Comparison of ENCODE assay signal across 9 cellular contexts in the genomic region with DNA sequence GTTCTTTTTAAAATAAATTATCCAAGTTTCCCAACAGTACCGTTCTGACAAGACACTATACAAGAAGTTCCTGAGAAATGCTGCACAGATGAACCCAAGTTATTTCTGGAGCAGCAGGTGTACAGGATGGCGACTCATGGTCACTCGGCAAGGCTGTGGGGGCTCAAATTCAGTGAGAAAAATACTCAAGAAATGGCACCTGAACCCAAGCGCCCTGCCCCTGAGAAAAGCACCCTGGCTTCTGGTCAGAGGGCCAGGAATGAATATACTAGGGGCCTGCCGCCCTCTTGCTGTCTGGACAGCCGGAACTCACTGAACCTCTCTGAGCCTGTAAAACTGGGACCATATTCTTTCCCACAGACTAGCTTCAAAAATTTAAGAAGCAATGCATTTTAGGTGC. TPM values are rescaled to one million over a fixed set of nuclear protein-coding genes. Genes with fewer than 3 reads are reported as not detected.
DNase-seq lines count a peak whose midpoint lies in the region; ATAC-seq and TF ChIP-seq lines count a peak whose summit lies in the region.
"Had no signal": no experiment of that assay in that cellular context is flagged by ENCODE, and none has a peak within 500 bp of the region (broad histone marks: within the 10 kb centered on the region; RNA-seq: fewer than 3 reads in every experiment).

No MANE protein-coding gene starts in this region.

- peaks cover 63% of the 10 kb centered on the region for H3K4me1 Mint-ChIP-seq in activated T-cell treated with anti-CD3 and anti-CD28 coated beads, Interleukin-2, amount 50 U/mL, for 24 hours (ENCODE audit: low read depth)
- H3K4me1 Mint-ChIP-seq in activated T-helper 2 cell treated with anti-CD3 and anti-CD28 coated beads, Interferon-gamma antibody, Interleukin-2, Interleukin-4, amounts not matched to agents 10 μg/mL and 5 μg/mL and 100 μg/mL, durations not matched to agents 14 hours and 24 hours and 36 hours (ENCODE audit: low read depth) = peaks cover 55% of the 10 kb centered on the region

- H3K4me3 ChIP-seq in left lung = peak overlapping the region; percentile 60 to 63
- no peak overlapping the region for H3K4me3 ChIP-seq in lower leg skin (ENCODE audit: low read depth, poor library complexity, severe bottlenecking)

- DNase-seq in activated T-cell treated with anti-CD3 and anti-CD28 coated beads, Interleukin-2, amount 50 U/mL, for 24 hours = no peak
- DNase-seq in activated T-cell treated with anti-CD3 and anti-CD28 coated beads for 4 hours (no peak), left lung (no peak), substantia nigra (lab: John Stamatoyannopoulos, UW) (no peak), lower leg skin (ENCODE audit: low spot score in 2 of 2) (no peak), AG20443 (ENCODE audit: low spot score) (no peak)
- DNase-seq in activated T-helper 2 cell treated with anti-CD3 and anti-CD28 coated beads, Interferon-gamma antibody, Interleukin-2, Interleukin-4, amounts not matched to agents 10 μg/mL and 5 μg/mL and 100 μg/mL, durations not matched to agents 14 hours and 24 hours and 36 hours (ENCODE audit: low spot score) = no peak

- H3K9me3 ChIP-seq in left lung = no peaks in the 10 kb centered on the region

- no peaks in the 10 kb centered on the region for H3K27me3 Mint-ChIP-seq in activated T-cell treated with anti-CD3 and anti-CD28 coated beads, Interleukin-2, amount 50 U/mL, for 24 hours
- H3K27me3 Mint-ChIP-seq in activated T-helper 2 cell treated with anti-CD3 and anti-CD28 coated beads, Interferon-gamma antibody, Interleukin-2, Interleukin-4, amounts not matched to agents 10 μg/mL and 5 μg/mL and 100 μg/mL, durations not matched to agents 14 hours and 24 hours and 36 hours (ENCODE audit: low read depth) = no peaks in the 10 kb centered on the region

- no peaks in the 10 kb centered on the region for H3K36me3 ChIP-seq in left lung

- no peak for TF ChIP-seq CTCF in left lung (IDR thresholded peaks at IDR 0.05)
- no peak for TF ChIP-seq CTCF in lower leg skin (IDR thresholded peaks at IDR 0.05)

- intact Hi-C loops in activated T-helper 2 cell treated with anti-CD3 and anti-CD28 coated beads, Interferon-gamma antibody, Interleukin-2, Interleukin-4, amounts not matched to agents 10 μg/mL and 5 μg/mL and 100 μg/mL, durations not matched to agents 14 hours and 24 hours and 36 hours (cut with micrococcal nuclease) = no loop called here
- intact Hi-C loops in left lung (cut with DNase I) = no loop called here
- intact Hi-C loops in lower leg skin (cut with DNase I; ENCODE audit: low total_unique reads) = no loop called here

- H3K4me1 ChIP-seq in left lung = peaks cover 15 to 56% of the 10 kb centered on the region in 2 donors

- TF ChIP-seq POLR2A in lower leg skin (IDR thresholded peaks at IDR 0.05) = no peak

- ATAC-seq in left lung (no peak), HG03432 (IDR thresholded peaks at IDR 0.05; ENCODE audit: unreplicated experiment) (no peak)

- peak overlapping the region; percentile 94 for H3K4me3 Mint-ChIP-seq in activated T-cell treated with anti-CD3 and anti-CD28 coated beads, Interleukin-2, amount 50 U/mL, for 24 hours
- H3K4me3 Mint-ChIP-seq in activated T-helper 2 cell treated with anti-CD3 and anti-CD28 coated beads, Interferon-gamma antibody, Interleukin-2, Interleukin-4, amounts not matched to agents 10 μg/mL and 5 μg/mL and 100 μg/mL, durations not matched to agents 14 hours and 24 hours and 36 hours (ENCODE audit: low read depth) = peak overlapping the region; percentile 93

- WGBS in lower leg skin, 2 donors = 49 to 71% methylated on average over 6 of the region's 6 CpGs

- H3K27ac ChIP-seq in left lung = peak overlapping the region; percentile 87 to 91
- H3K27ac ChIP-seq in substantia nigra (ENCODE audit: low read depth, low read length, poor library complexity, severe bottlenecking) = peak overlapping the region; percentile 74
- H3K27ac ChIP-seq: SJSA1 had no signal

- no peaks in the 10 kb centered on the region for H3K9me3 Mint-ChIP-seq in activated T-cell treated with anti-CD3 and anti-CD28 coated beads, Interleukin-2, amount 50 U/mL, for 24 hours
- H3K9me3 Mint-ChIP-seq in activated T-helper 2 cell treated with anti-CD3 and anti-CD28 coated beads, Interferon-gamma antibody, Interleukin-2, Interleukin-4, amounts not matched to agents 10 μg/mL and 5 μg/mL and 100 μg/mL, durations not matched to agents 14 hours and 24 hours and 36 hours = no peaks in the 10 kb centered on the region

- H3K36me3 Mint-ChIP-seq in activated T-cell treated with anti-CD3 and anti-CD28 coated beads, Interleukin-2, amount 50 U/mL, for 24 hours (ENCODE audit: low read depth) = peaks cover 46% of the 10 kb centered on the region
- peaks cover 41% of the 10 kb centered on the region for H3K36me3 Mint-ChIP-seq in activated T-helper 2 cell treated with anti-CD3 and anti-CD28 coated beads, Interferon-gamma antibody, Interleukin-2, Interleukin-4, amounts not matched to agents 10 μg/mL and 5 μg/mL and 100 μg/mL, durations not matched to agents 14 hours and 24 hours and 36 hours (ENCODE audit: low read depth)

- peak overlapping the region; percentile 93 for H3K27ac Mint-ChIP-seq in activated T-cell treated with anti-CD3 and anti-CD28 coated beads, Interleukin-2, amount 50 U/mL, for 24 hours
- H3K27ac Mint-ChIP-seq in activated T-helper 2 cell treated with anti-CD3 and anti-CD28 coated beads, Interferon-gamma antibody, Interleukin-2, Interleukin-4, amounts not matched to agents 10 μg/mL and 5 μg/mL and 100 μg/mL, durations not matched to agents 14 hours and 24 hours and 36 hours = peak overlapping the region; percentile 83

- no peaks in the 10 kb centered on the region for H3K27me3 ChIP-seq in left lung
- H3K27me3 ChIP-seq: SJSA1 had no signal

RNA-seq across cellular contexts. Expression of a gene that starts 1.6 kb away (rescaled TPM):
- 133 and 136 TPM in 2 replicates for total RNA-seq in activated T-helper 2 cell treated with anti-CD3 and anti-CD28 coated beads, Interferon-gamma antibody, Interleukin-2, Interleukin-4, amounts not matched to agents 10 μg/mL and 5 μg/mL and 100 μg/mL, durations not matched to agents 14 hours and 24 hours and 36 hours
- total RNA-seq in left lung (100 to 1,000 TPM in 1 of 2 donors, 10 to 100 TPM in 1; 73.7 to 112 TPM), lower leg skin (10 to 100 TPM; 18.0 to 70.8 (median 43.5) TPM)
